In genomic region chr22:36027579-36027959, GRCh38 we compare ENCODE assay signal across 8 cellular contexts. TPM values are rescaled to one million over a fixed set of nuclear protein-coding genes. Genes with fewer than 3 reads are reported as not detected.
DNase-seq lines count a peak whose midpoint lies in the region; ATAC-seq and TF ChIP-seq lines count a peak whose summit lies in the region.

No MANE protein-coding gene starts in this region.

- POLR2A ChIA-PET in activated B cell treated with CpG ODN at 0.5 μM for 24 hours (lab: Charles Lee), result interaction anchor here (0.7 kb wide), 1 partner anchor 10 kb away, joined by 3 read pairs; no protein-coding TSS in a partner anchor

- H3K4me1 Mint-ChIP-seq in activated B cell treated with CpG ODN at 0.5 μM for 24 hours, result peaks cover 14% of the 10 kb centered on the region

- H3K27me3 ChIP-seq in foreskin keratinocyte (no peaks in the 10 kb centered on the region), psoas muscle (ENCODE audit: insufficient read depth in 3 of 3, low read length in 2 of 3) (no peaks in the 10 kb centered on the region)

- DNase-seq in stimulated activated CD4-positive, alpha-beta T cell treated with anti-CD3 and anti-CD28 coated beads, Interleukin-15, amount 100 ng/mL, for 24 hours, result peak; percentile 7
- DNase-seq in stimulated activated CD4-positive, alpha-beta T cell treated with anti-CD3 and anti-CD28 coated beads, Interleukin-4, amount 100 ng/mL, for 1 hour, result no peak
- no peak for DNase-seq in activated B cell treated with CpG ODN at 0.5 μM for 24 hours
- DNase-seq in foreskin keratinocyte, result peak in 1 of 2 donors; percentile 18
- no peak for DNase-seq in psoas muscle
- no peak for DNase-seq in foreskin melanocyte

- H3K9me3 ChIP-seq in psoas muscle, result no peaks in the 10 kb centered on the region

- CTCF ChIA-PET in activated B cell treated with CpG ODN at 0.5 μM for 24 hours (lab: Charles Lee), result no interaction called here

- peaks cover 0 to 6% of the 10 kb centered on the region in 2 donors for H3K36me3 ChIP-seq in psoas muscle (ENCODE audit: insufficient read depth in 1 of 2, low read depth in 1 of 2)

- peak overlapping the region; percentile 28 for H3K27ac ChIP-seq in foreskin keratinocyte
- H3K27ac ChIP-seq in psoas muscle, result peak overlapping the region; percentile 87

- H3K36me3 Mint-ChIP-seq in activated B cell treated with CpG ODN at 0.5 μM for 24 hours (ENCODE audit: low read depth), result no peaks in the 10 kb centered on the region

- ATAC-seq in activated B cell treated with CpG ODN at 0.5 μM for 24 hours (ENCODE audit: low read depth) (no peak), foreskin keratinocyte (no peak), psoas muscle (no peak), HG02973 (IDR thresholded peaks at IDR 0.05; ENCODE audit: unreplicated experiment) (no peak), GM18861 (IDR thresholded peaks at IDR 0.05; ENCODE audit: unreplicated experiment) (no peak)

- 1 to 2% (median 2%) methylated on average over 7 of the region's 7 CpGs for WGBS in psoas muscle, 3 donors

- H3K27ac Mint-ChIP-seq in activated B cell treated with CpG ODN at 0.5 μM for 24 hours, result no peak overlapping the region

- H3K4me1 ChIP-seq in foreskin keratinocyte (peaks cover 12% of the 10 kb centered on the region), psoas muscle (peaks cover 23% of the 10 kb centered on the region)

- H3K4me3 Mint-ChIP-seq in activated B cell treated with CpG ODN at 0.5 μM for 24 hours, result peak overlapping the region; percentile 71

- TF ChIP-seq CTCF in activated B cell treated with CpG ODN at 0.5 μM for 24 hours (IDR thresholded peaks at IDR 0.05) (no peak), foreskin keratinocyte (conservative IDR thresholded peaks at IDR 0.05) (no peak), psoas muscle (IDR thresholded peaks at IDR 0.05) (no peak)

- peaks cover 63% of the 10 kb centered on the region for H3K27me3 Mint-ChIP-seq in activated B cell treated with CpG ODN at 0.5 μM for 24 hours

- H3K9me3 Mint-ChIP-seq in activated B cell treated with CpG ODN at 0.5 μM for 24 hours, result no peaks in the 10 kb centered on the region

- H3K4me3 ChIP-seq in psoas muscle, result peak overlapping the region; percentile 87

- intact Hi-C loops in activated B cell treated with CpG ODN at 0.5 μM for 24 hours (cut with micrococcal nuclease), result no loop called here
- intact Hi-C loops in psoas muscle (cut with DNase I), result loop anchor here in 1 of 2 donors (5.0 kb wide), 1 partner anchor 40 kb away; no protein-coding TSS in a partner anchor

RNA-seq across cellular contexts. Expression of gene RBFOX2, which starts 1.1 kb away (rescaled TPM):
- total RNA-seq in activated B cell treated with CpG ODN at 0.5 μM for 24 hours, result not detected in 2 replicates
- 85.0 and 85.9 TPM in 2 replicates for total RNA-seq in foreskin keratinocyte
- 31.0 and 34.7 TPM in 2 replicates for polyA plus RNA-seq in foreskin keratinocyte
- 10 to 100 TPM; 28.4 to 50.4 (median 36.8) TPM for total RNA-seq in psoas muscle
- polyA plus RNA-seq in psoas muscle, result 10 to 100 TPM in 2 of 3 donors, 1 to 10 TPM in 1; 7.7 to 20.5 (median 10.4) TPM

Comparison
In these comparisons a context has a peak if more than half of its experiments do, and no peak if none do; other contexts are left out.
1. RNA of gene RBFOX2, which starts 1.1 kb away (total RNA-seq): 85.0 to 85.9 TPM in foreskin keratinocyte and 28.4 to 50.4 TPM in psoas muscle; not detected in activated B cell treated with CpG ODN at 0.5 μM for 24 hours; every median in the first group is over 10 times any median in the second.